12 cellular contexts compared by ENCODE assay signal in the genomic region with DNA sequence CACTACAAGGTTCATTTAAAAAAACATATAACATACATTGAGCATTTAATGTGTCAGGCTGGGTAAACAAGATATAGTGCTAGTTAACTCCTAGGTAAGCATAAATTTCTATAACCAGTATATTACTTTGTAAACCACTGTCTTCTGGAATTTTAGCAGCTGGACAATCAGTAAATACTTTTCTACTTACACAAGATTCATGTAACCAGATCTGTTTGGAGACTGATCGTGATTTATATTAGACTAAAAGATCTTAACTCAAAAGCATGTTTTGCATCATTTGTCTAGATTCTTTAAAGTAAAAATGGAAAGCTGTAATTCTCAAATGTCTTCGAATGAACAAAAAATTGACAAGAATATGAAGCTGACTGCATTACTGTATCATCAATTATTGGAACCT. TPM values are rescaled to one million over a fixed set of nuclear protein-coding genes. Genes with fewer than 3 reads are reported as not detected.
A peak's percentile ranks its signal among the peaks of the same experiment; 100 is the strongest.
DNase-seq lines count a peak whose midpoint lies in the region; TF ChIP-seq lines count a peak whose summit lies in the region.
"Had no signal": no experiment of that assay in that cellular context is flagged by ENCODE, and none has a peak within 500 bp of the region (broad histone marks: within the 10 kb centered on the region; RNA-seq: fewer than 3 reads in every experiment).

No MANE protein-coding gene starts in this region.

- WGBS in lower leg skin, 2 donors = 81 to 86% methylated on average over 2 of the region's 2 CpGs

- DNase-seq in Caco-2 = no peak
- no peak for DNase-seq in PC-9
- DNase-seq in fibroblast of mammary gland (ENCODE audit: low read depth) = no peak
- no peak for DNase-seq in lower leg skin (ENCODE audit: low spot score in 2 of 2)
- DNase-seq in mesenteric fat pad (ENCODE audit: low spot score) = no peak
- DNase-seq in NCI-H446 (lab: John Stamatoyannopoulos, UW) = no peak
- no peak for DNase-seq in LoVo (ENCODE audit: low spot score)
- DNase-seq: effector memory CD4-positive, alpha-beta T cell; NCI-H2107; Right ventricle myocardium superior had no signal

- H3K36me3 ChIP-seq in Caco-2 (ENCODE audit: control insufficient read depth, insufficient read depth, low read length) (no peaks in the 10 kb centered on the region), PC-9 (ENCODE audit: low read depth) (no peaks in the 10 kb centered on the region), parathyroid adenoma (ENCODE audit: control insufficient read depth, insufficient read depth, low read length) (no peaks in the 10 kb centered on the region)

- no peaks in the 10 kb centered on the region for H3K9me3 Mint-ChIP-seq in Caco-2 (ENCODE audit: unreplicated experiment)

- H3K4me3 ChIP-seq in Caco-2 (ENCODE audit: low read depth, low read length) (peak overlapping the region; percentile 67; the same call in 1 of the 2 replicates), PC-9 (peak overlapping the region; percentile 78; the same call in 1 of the 2 replicates), fibroblast of mammary gland (ENCODE audit: control insufficient read depth, low read depth, low read length) (peak overlapping the region; percentile 85), parathyroid adenoma (ENCODE audit: low read depth, low read length) (peak overlapping the region; percentile 91), lower leg skin (ENCODE audit: low read depth, poor library complexity, severe bottlenecking) (no peak overlapping the region)

- peak overlapping the region; percentile 83 for H3K4me2 ChIP-seq in PC-9
- peak overlapping the region; percentile 90 for H3K4me2 ChIP-seq in parathyroid adenoma (ENCODE audit: low read length)

- BruUV-seq in Caco-2 (replicated peaks; lab: Mats Ljungman, UMichigan) (no TSS peak), PC-9 (replicated peaks; lab: Mats Ljungman, UMichigan) (no TSS peak)

- peaks cover 37% of the 10 kb centered on the region for H3K79me2 ChIP-seq in PC-9 (ENCODE audit: low read depth)
- H3K79me2 ChIP-seq in parathyroid adenoma = no peaks in the 10 kb centered on the region

- intact Hi-C loops in Caco-2 (cut with micrococcal nuclease; ENCODE audit: unreplicated experiment) (no loop called here), PC-9 (cut with micrococcal nuclease; ENCODE audit: unreplicated experiment) (loop anchor here (5.0 kb wide), 1 partner anchor 543 kb away; no protein-coding TSS in a partner anchor), lower leg skin (cut with DNase I; ENCODE audit: low total_unique reads) (no loop called here)

- no peaks in the 10 kb centered on the region for H3K9me3 ChIP-seq in Caco-2
- no peaks in the 10 kb centered on the region for H3K9me3 ChIP-seq in PC-9 (ENCODE audit: insufficient read depth, low read depth)
- H3K9me3 ChIP-seq in parathyroid adenoma (ENCODE audit: control insufficient read depth, low read length) = no peaks in the 10 kb centered on the region

- peaks cover 5% of the 10 kb centered on the region for H3K36me3 Mint-ChIP-seq in Caco-2 (ENCODE audit: insufficient read depth, unreplicated experiment)

- no peaks in the 10 kb centered on the region for H3K9me2 ChIP-seq in PC-9 (ENCODE audit: insufficient read depth)

- H3K4me1 ChIP-seq in Caco-2 (peaks cover 15% of the 10 kb centered on the region; the same call in 1 of the 2 replicates), PC-9 (replicated peaks; ENCODE audit: insufficient read depth) (peaks cover 19% of the 10 kb centered on the region), parathyroid adenoma (peaks cover 4% of the 10 kb centered on the region)

- TF ChIP-seq CTCF in Caco-2 (IDR thresholded peaks at IDR 0.05; ENCODE audit: insufficient read depth in 1 of 2, low read depth in 1 of 2, low read length in 1 of 2, severe bottlenecking in 1 of 2, unreplicated experiment in 1 of 2) (no peak), PC-9 (conservative IDR thresholded peaks at IDR 0.05) (no peak), fibroblast of mammary gland (conservative IDR thresholded peaks at IDR 0.05; ENCODE audit: control insufficient read depth, insufficient read depth, low read depth, low read length) (no peak), parathyroid adenoma (IDR thresholded peaks at IDR 0.05) (no peak), lower leg skin (IDR thresholded peaks at IDR 0.05) (no peak)

- no peaks in the 10 kb centered on the region for H3K27me3 Mint-ChIP-seq in Caco-2 (ENCODE audit: insufficient read depth, unreplicated experiment)
- H3K27me3 Mint-ChIP-seq: activated naive CD8-positive, alpha-beta T cell had no signal

- H2AFZ ChIP-seq in PC-9 (peak overlapping the region; percentile 89), parathyroid adenoma (peak overlapping the region; percentile 72)

- H3K9ac ChIP-seq in parathyroid adenoma = no peak overlapping the region

- H3K27me3 ChIP-seq in Caco-2 (replicated peaks; ENCODE audit: control insufficient read depth, insufficient read depth, low read length) (no peaks in the 10 kb centered on the region), PC-9 (ENCODE audit: insufficient read depth, low read depth) (no peaks in the 10 kb centered on the region), parathyroid adenoma (ENCODE audit: control insufficient read depth, insufficient read depth, low read length) (no peaks in the 10 kb centered on the region)

- no peak overlapping the region for H3K27ac Mint-ChIP-seq in Caco-2 (ENCODE audit: unreplicated experiment)

- H3F3A ChIP-seq in PC-9 (ENCODE audit: insufficient read depth, low read depth) = no peaks in the 10 kb centered on the region

- H4K20me1 ChIP-seq in PC-9 (ENCODE audit: insufficient read depth) = no peaks in the 10 kb centered on the region

- peak overlapping the region; percentile 67 for H3K4me3 Mint-ChIP-seq in Caco-2 (ENCODE audit: unreplicated experiment)

- H3K27ac ChIP-seq in PC-9 (no peak overlapping the region), parathyroid adenoma (no peak overlapping the region)

- CTCF ChIA-PET in Caco-2 (lab: Charles Lee) = no interaction called here
- CTCF ChIA-PET in PC-9 (lab: Charles Lee) = no interaction called here

- TF ChIP-seq POLR2A in lower leg skin (IDR thresholded peaks at IDR 0.05) = no peak

- peaks cover 20% of the 10 kb centered on the region for H3K4me1 Mint-ChIP-seq in Caco-2 (ENCODE audit: low read depth, unreplicated experiment)

- POLR2A ChIA-PET in Caco-2 (lab: Charles Lee) (no interaction called here), PC-9 (lab: Charles Lee; ENCODE audit: unreplicated experiment) (no interaction called here)

RNA-seq across cellular contexts. Expression of gene SGO2, which starts 0.9 kb away (rescaled TPM):
- total RNA-seq in Caco-2 (2022) (20.1 and 21.3 TPM in 2 replicates), PC-9 (2021) (17.8 and 25.0 TPM in 2 replicates), lower leg skin (1 to 10 TPM in 3 of 4 donors, under 1 TPM in 1; 0.57 to 3.5 (median 1.5) TPM), mesenteric fat pad (1.5 TPM)

RNA-seq across cellular contexts. Expression of gene KCTD18, which starts 15.2 kb away (rescaled TPM):
- total RNA-seq in Caco-2 (2022) (8.6 and 9.3 TPM in 2 replicates), PC-9 (2021) (19.6 and 24.0 TPM in 2 replicates), lower leg skin (10 to 100 TPM; 16.9 to 26.2 (median 21.9) TPM), mesenteric fat pad (11.7 TPM)
